Comparison of ENCODE assay signal across 1 cellular context in genomic region chr2:152367547-152368250, GRCh38.
TF ChIP-seq lines count a peak whose summit lies in the region.

No MANE protein-coding gene starts in this region.

TF ChIP-seq in IMR-90, 13 proteins besides CTCF, POLR2A, EP300 and RAD21 (continued from another document):
- TF ChIP-seq ELK1 (IDR thresholded peaks at IDR 0.05; ENCODE audit: borderline replicate concordance, low read depth, low read length) (no peak), MAZ (IDR thresholded peaks at IDR 0.05; ENCODE audit: borderline replicate concordance, low read depth, low read length) (no peak), RFX5 (IDR thresholded peaks at IDR 0.05; ENCODE audit: low read depth, low read length) (no peak)
